ENCODE assay signal across 12 cellular contexts in genomic region chr2:176642074-176642473, GRCh38.
A peak's percentile ranks its signal among the peaks of the same experiment; 100 is the strongest.
DNase-seq lines count a peak whose midpoint lies in the region; ATAC-seq and TF ChIP-seq lines count a peak whose summit lies in the region.
"Had no signal": no experiment of that assay in that cellular context is flagged by ENCODE, and none has a peak within 500 bp of the region (broad histone marks: within the 10 kb centered on the region; RNA-seq: fewer than 3 reads in every experiment).

No MANE protein-coding gene starts in this region.

- H3K4me1 ChIP-seq in DOHH2 (ENCODE audit: control insufficient read depth, low read length): no peaks in the 10 kb centered on the region
- H3K4me1 ChIP-seq: parathyroid adenoma had no signal

- H3F3A ChIP-seq in DOHH2 (ENCODE audit: control insufficient read depth, insufficient read depth): no peaks in the 10 kb centered on the region

- H3K36me3 ChIP-seq in DOHH2 (ENCODE audit: control insufficient read depth, low read length): no peaks in the 10 kb centered on the region
- H3K36me3 ChIP-seq: gastroesophageal sphincter had no signal

- H3K79me2 ChIP-seq in DOHH2 (ENCODE audit: control insufficient read depth, low read length): no peaks in the 10 kb centered on the region
- H3K79me2 ChIP-seq: parathyroid adenoma had no signal

- no peaks in the 10 kb centered on the region for H3K9me2 ChIP-seq in DOHH2 (replicated peaks; ENCODE audit: control insufficient read depth, low read length)

- H3K27me3 ChIP-seq in DOHH2 (ENCODE audit: control insufficient read depth, low read length): peaks cover 6% of the 10 kb centered on the region

- no peak for TF ChIP-seq CTCF in DOHH2 (IDR thresholded peaks at IDR 0.05; ENCODE audit: low read depth, low read length, poor library complexity, severe bottlenecking)
- no peak for TF ChIP-seq CTCF in fibroblast of the aortic adventitia (IDR thresholded peaks at IDR 0.05; ENCODE audit: insufficient read depth, low read length)

- H3K4me3 ChIP-seq in DOHH2 (ENCODE audit: low read length) (no peak overlapping the region), fibroblast of the aortic adventitia (ENCODE audit: low read depth, low read length) (no peak overlapping the region)
- H3K4me3 ChIP-seq: gastroesophageal sphincter, lung had no signal

- H3K4me2 ChIP-seq in DOHH2 (ENCODE audit: low read length): peak overlapping the region; percentile 9; the same call in 1 of the 2 replicates

- peak; percentile 85 for DNase-seq in M059J (ENCODE audit: low read depth)
- peak; percentile 69 for DNase-seq in fibroblast of the aortic adventitia (ENCODE audit: low read depth)
- no peak for DNase-seq in NCI-H2029 treated with DMSO at 0.1 percent for 48 hours (lab: John Stamatoyannopoulos, UW)
- no peak for DNase-seq in NCI-H146 (lab: John Stamatoyannopoulos, UW)
- no peak for DNase-seq in effector CD8-positive, alpha-beta T cell (lab: John Stamatoyannopoulos, UW)
- DNase-seq: activated CD4-positive, alpha-beta T cell treated with anti-CD3 and anti-CD28 coated beads for 36 hours had no signal

- no peaks in the 10 kb centered on the region for H4K20me1 ChIP-seq in DOHH2 (ENCODE audit: control insufficient read depth, insufficient read depth, low read depth, low read length)

- H3K9me3 ChIP-seq in DOHH2 (ENCODE audit: control insufficient read depth, insufficient read depth, low read length): no peaks in the 10 kb centered on the region
- H3K9me3 ChIP-seq: gastroesophageal sphincter had no signal

- ATAC-seq in GM19438 (IDR thresholded peaks at IDR 0.05; ENCODE audit: low read depth, unreplicated experiment) (peak; percentile 79), HG02970 (IDR thresholded peaks at IDR 0.05; ENCODE audit: low FRiP score, unreplicated experiment) (no peak)
- ATAC-seq: activated CD4-positive, alpha-beta T cell treated with anti-CD3 and anti-CD28 coated beads for 36 hours; gastroesophageal sphincter had no signal

- H3K27ac ChIP-seq in DOHH2 (ENCODE audit: low read depth, low read length): no peak overlapping the region
- H3K27ac ChIP-seq: gastroesophageal sphincter, parathyroid adenoma had no signal

Comparison
In these comparisons a context has a peak if more than half of its experiments do, and no peak if none do; other contexts are left out.
1. DNase-seq: peak in M059J (single experiment) and fibroblast of the aortic adventitia (single experiment); none in NCI-H2029 treated with DMSO at 0.1 percent for 48 hours (single experiment), NCI-H146 (single experiment) and effector CD8-positive, alpha-beta T cell (single experiment).